ENCODE assay signal across 9 cellular contexts in the genomic region with DNA sequence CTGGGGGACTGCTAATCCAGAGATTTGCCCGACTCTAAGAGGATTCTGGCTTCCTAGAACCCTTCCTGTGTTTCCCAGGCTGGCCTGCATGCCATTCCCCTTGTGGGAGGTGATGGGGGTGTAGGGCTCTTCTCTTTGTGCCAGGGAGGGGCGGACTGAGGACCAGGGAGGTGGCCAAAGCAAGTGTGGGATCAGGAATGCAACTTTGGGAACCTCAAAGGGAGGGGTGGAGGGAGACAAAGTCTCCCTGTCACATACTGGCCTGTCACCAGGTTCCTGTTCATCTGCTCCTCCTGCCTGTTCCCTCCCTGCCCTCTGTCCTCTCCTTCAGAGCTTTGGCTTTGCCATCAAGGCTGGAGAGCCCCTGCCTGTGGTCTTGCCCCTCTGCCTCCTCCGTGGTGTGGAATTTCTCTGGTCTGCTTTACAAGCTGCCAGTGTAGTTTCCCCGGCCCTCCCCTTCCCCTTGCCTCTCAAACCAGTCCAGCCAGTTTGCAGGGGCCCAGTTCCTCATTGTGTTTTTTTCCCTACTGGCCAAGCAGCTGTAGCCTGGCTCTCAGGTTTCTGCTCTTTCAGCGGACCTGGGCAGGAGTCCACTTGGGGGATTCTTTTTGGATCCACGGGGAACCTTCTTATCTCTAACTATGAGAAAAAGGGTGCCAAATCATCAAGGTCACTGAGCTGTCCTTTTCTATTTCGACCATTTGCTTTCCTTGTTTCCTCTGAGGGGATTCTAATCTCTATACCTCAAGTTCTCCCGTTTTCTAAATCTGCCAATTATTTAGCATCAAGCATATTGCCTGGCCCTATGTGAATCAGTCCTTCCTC. TPM values are rescaled to one million over a fixed set of nuclear protein-coding genes. Genes with fewer than 3 reads are reported as not detected.
DNase-seq lines count a peak whose midpoint lies in the region; ATAC-seq and TF ChIP-seq lines count a peak whose summit lies in the region.
"Had no signal": no experiment of that assay in that cellular context is flagged by ENCODE, and none has a peak within 500 bp of the region (broad histone marks: within the 10 kb centered on the region; RNA-seq: fewer than 3 reads in every experiment).

No MANE protein-coding gene starts in this region.

- peak overlapping the region; percentile 34 for H3K4me3 Mint-ChIP-seq in activated CD4-positive, alpha-beta T cell treated with anti-CD3 and anti-CD28 coated beads, Interleukin-2, amount 10 ng/mL, durations not matched to agents 24 days and 14 days
- no peak overlapping the region for H3K4me3 Mint-ChIP-seq in activated CD4-positive, alpha-beta T cell treated with anti-CD3 and anti-CD28 coated beads, Interleukin-2, amount 10 ng/mL, durations not matched to agents 7 days and 5 days
- H3K4me3 Mint-ChIP-seq in T-helper 17 cell (peak overlapping the region; percentile 75), CD14-positive monocyte (peak overlapping the region in 1 of 2 donors; percentile 87)

- no peaks in the 10 kb centered on the region for H3K36me3 Mint-ChIP-seq in activated CD4-positive, alpha-beta T cell treated with anti-CD3 and anti-CD28 coated beads, Interleukin-2, amount 10 ng/mL, durations not matched to agents 24 days and 14 days (ENCODE audit: low read depth)
- H3K36me3 Mint-ChIP-seq in activated CD4-positive, alpha-beta T cell treated with anti-CD3 and anti-CD28 coated beads, Interleukin-2, amount 10 ng/mL, durations not matched to agents 7 days and 5 days (ENCODE audit: low read depth), result no peaks in the 10 kb centered on the region
- no peaks in the 10 kb centered on the region for H3K36me3 Mint-ChIP-seq in T-helper 17 cell (ENCODE audit: low read depth)
- H3K36me3 Mint-ChIP-seq in CD14-positive monocyte, result no peaks in the 10 kb centered on the region

- H3K27me3 Mint-ChIP-seq in activated CD4-positive, alpha-beta T cell treated with anti-CD3 and anti-CD28 coated beads, Interleukin-2, amount 10 ng/mL, durations not matched to agents 24 days and 14 days, result peaks cover 26% of the 10 kb centered on the region
- H3K27me3 Mint-ChIP-seq in activated CD4-positive, alpha-beta T cell treated with anti-CD3 and anti-CD28 coated beads, Interleukin-2, amount 10 ng/mL, durations not matched to agents 7 days and 5 days, result peaks cover 2% of the 10 kb centered on the region
- H3K27me3 Mint-ChIP-seq in T-helper 17 cell, result no peaks in the 10 kb centered on the region
- H3K27me3 Mint-ChIP-seq in CD14-positive monocyte (ENCODE audit: low read depth in 3 of 3), result peaks cover 40 to 50% (median 47%) of the 10 kb centered on the region in 3 donors

- TF ChIP-seq POLR2A in suprapubic skin (IDR thresholded peaks at IDR 0.05), result no peak

- intact Hi-C loops in activated CD4-positive, alpha-beta T cell treated with anti-CD3 and anti-CD28 coated beads, Interleukin-2, amount 10 ng/mL, durations not matched to agents 24 days and 14 days (cut with micrococcal nuclease), result no loop called here
- intact Hi-C loops in CD14-positive monocyte (cut with micrococcal nuclease), result no loop called here

- H3K27ac Mint-ChIP-seq in activated CD4-positive, alpha-beta T cell treated with anti-CD3 and anti-CD28 coated beads, Interleukin-2, amount 10 ng/mL, durations not matched to agents 24 days and 14 days, result no peak overlapping the region
- no peak overlapping the region for H3K27ac Mint-ChIP-seq in activated CD4-positive, alpha-beta T cell treated with anti-CD3 and anti-CD28 coated beads, Interleukin-2, amount 10 ng/mL, durations not matched to agents 7 days and 5 days
- H3K27ac Mint-ChIP-seq in T-helper 17 cell (peak overlapping the region; percentile 81), CD14-positive monocyte (no peak overlapping the region)

- ATAC-seq in T-helper 17 cell (no peak), HG02610 (IDR thresholded peaks at IDR 0.05; ENCODE audit: unreplicated experiment) (no peak)

- H3K4me3 ChIP-seq in suprapubic skin, result peak overlapping the region; percentile 77
- H3K4me3 ChIP-seq: MG63 had no signal

- POLR2A ChIA-PET in activated CD4-positive, alpha-beta T cell treated with anti-CD3 and anti-CD28 coated beads, Interleukin-2, amount 10 ng/mL, durations not matched to agents 7 days and 5 days (lab: Charles Lee), result no interaction called here

- H3K27me3 ChIP-seq in suprapubic skin, result no peaks in the 10 kb centered on the region

- no peaks in the 10 kb centered on the region for H3K36me3 ChIP-seq in suprapubic skin
- H3K36me3 ChIP-seq: MG63 had no signal

- CTCF ChIA-PET in activated CD4-positive, alpha-beta T cell treated with anti-CD3 and anti-CD28 coated beads, Interleukin-2, amount 10 ng/mL, durations not matched to agents 7 days and 5 days (lab: Charles Lee), result interaction anchor here (0.7 to 2.1 kb wide), 2 partner anchors 11 to 28 kb away, joined by 3 to 6 read pairs; no protein-coding TSS in a partner anchor

- H3K4me1 Mint-ChIP-seq in activated CD4-positive, alpha-beta T cell treated with anti-CD3 and anti-CD28 coated beads, Interleukin-2, amount 10 ng/mL, durations not matched to agents 24 days and 14 days, result peaks cover 25% of the 10 kb centered on the region
- H3K4me1 Mint-ChIP-seq in activated CD4-positive, alpha-beta T cell treated with anti-CD3 and anti-CD28 coated beads, Interleukin-2, amount 10 ng/mL, durations not matched to agents 7 days and 5 days, result peaks cover 29% of the 10 kb centered on the region
- H3K4me1 Mint-ChIP-seq in T-helper 17 cell (peaks cover 19% of the 10 kb centered on the region), CD14-positive monocyte (peaks cover 28% of the 10 kb centered on the region)

- H3K9me3 ChIP-seq in T-helper 17 cell (ENCODE audit: control insufficient read depth, low read length, poor library complexity, severe bottlenecking), result no peaks in the 10 kb centered on the region
- H3K9me3 ChIP-seq in suprapubic skin, result no peaks in the 10 kb centered on the region
- H3K9me3 ChIP-seq: MG63 had no signal

- TF ChIP-seq CTCF in suprapubic skin (IDR thresholded peaks at IDR 0.05) (no peak), CD14-positive monocyte (IDR thresholded peaks at IDR 0.05) (no peak)

- DNase-seq in activated CD4-positive, alpha-beta T cell treated with anti-CD3 and anti-CD28 coated beads, Interleukin-2, amount 10 ng/mL, durations not matched to agents 24 days and 14 days, result no peak
- DNase-seq in activated CD4-positive, alpha-beta T cell treated with anti-CD3 and anti-CD28 coated beads, Interleukin-2, amount 10 ng/mL, durations not matched to agents 7 days and 5 days, result no peak
- DNase-seq in T-helper 17 cell (no peak), islet precursor cell (peak; percentile 98), suprapubic skin (ENCODE audit: low spot score in 2 of 2) (no peak), CD14-positive monocyte (ENCODE audit: low spot score) (no peak)
- DNase-seq in activated CD4-positive, CD25-positive, alpha-beta regulatory T cell (lab: John Stamatoyannopoulos, UW), result no peak

- no peaks in the 10 kb centered on the region for H3K9me3 Mint-ChIP-seq in activated CD4-positive, alpha-beta T cell treated with anti-CD3 and anti-CD28 coated beads, Interleukin-2, amount 10 ng/mL, durations not matched to agents 24 days and 14 days
- no peaks in the 10 kb centered on the region for H3K9me3 Mint-ChIP-seq in activated CD4-positive, alpha-beta T cell treated with anti-CD3 and anti-CD28 coated beads, Interleukin-2, amount 10 ng/mL, durations not matched to agents 7 days and 5 days
- peaks cover 0 to 5% (median 2%) of the 10 kb centered on the region in 7 donors for H3K9me3 Mint-ChIP-seq in CD14-positive monocyte

- peak overlapping the region; percentile 72 for H3K27ac ChIP-seq in suprapubic skin

- TF ChIP-seq EP300 in suprapubic skin (IDR thresholded peaks at IDR 0.05), result no peak

- H3K4me1 ChIP-seq in suprapubic skin, result peaks cover 39% of the 10 kb centered on the region

- WGBS in suprapubic skin, result 36% methylated on average over 7 of the region's 8 CpGs

RNA-seq across cellular contexts. Expression of a gene that starts 1.8 kb away (rescaled TPM):
- total RNA-seq in activated CD4-positive, alpha-beta T cell treated with anti-CD3 and anti-CD28 coated beads, Interleukin-2, amount 10 ng/mL, durations not matched to agents 24 days and 14 days, result 0.07 and 0.28 TPM in 2 replicates
- total RNA-seq in activated CD4-positive, alpha-beta T cell treated with anti-CD3 and anti-CD28 coated beads, Interleukin-2, amount 10 ng/mL, durations not matched to agents 7 days and 5 days, result under 1 TPM; 0.17 to 0.30 TPM
- total RNA-seq in T-helper 17 cell (under 1 TPM; 0.60 to 0.75 TPM), suprapubic skin (10 to 100 TPM; 37.9 to 62.4 (median 41.7) TPM)
- polyA plus RNA-seq in CD14-positive monocyte, result not detected

RNA-seq across cellular contexts. Expression of a gene that starts 27.1 kb away (rescaled TPM):
- total RNA-seq in activated CD4-positive, alpha-beta T cell treated with anti-CD3 and anti-CD28 coated beads, Interleukin-2, amount 10 ng/mL, durations not matched to agents 24 days and 14 days, result 1.7 and 2.1 TPM in 2 replicates
- total RNA-seq in activated CD4-positive, alpha-beta T cell treated with anti-CD3 and anti-CD28 coated beads, Interleukin-2, amount 10 ng/mL, durations not matched to agents 7 days and 5 days, result 1 to 10 TPM; 1.9 to 2.2 TPM
- total RNA-seq in T-helper 17 cell (10 to 100 TPM; 11.4 to 18.2 TPM), suprapubic skin (100 to 1,000 TPM in 1 of 4 donors, 10 to 100 TPM in 3; 83.4 to 121 (median 91.5) TPM)
- 1 to 10 TPM; 1.5 to 1.7 TPM for polyA plus RNA-seq in CD14-positive monocyte

RNA-seq across cellular contexts. Expression of a gene that starts 53.7 kb away (rescaled TPM):
- total RNA-seq in activated CD4-positive, alpha-beta T cell treated with anti-CD3 and anti-CD28 coated beads, Interleukin-2, amount 10 ng/mL, durations not matched to agents 24 days and 14 days, result 82.6 and 86.5 TPM in 2 replicates
- 10 to 100 TPM; 82.8 to 85.5 TPM for total RNA-seq in activated CD4-positive, alpha-beta T cell treated with anti-CD3 and anti-CD28 coated beads, Interleukin-2, amount 10 ng/mL, durations not matched to agents 7 days and 5 days
- total RNA-seq in T-helper 17 cell (100 to 1,000 TPM in 1 of 2 donors, 10 to 100 TPM in 1; 94.9 to 105 TPM), suprapubic skin (10 to 100 TPM; 29.3 to 87.3 (median 57.3) TPM)
- 1 to 10 TPM in 1 of 2 donors, under 1 TPM in 1; 0.75 to 1.8 TPM for polyA plus RNA-seq in CD14-positive monocyte

Comparison
In these comparisons a context has a peak if more than half of its experiments do, and no peak if none do; other contexts are left out.
1. RNA of a gene that starts 1.8 kb away (total RNA-seq): 37.9 to 62.4 TPM in suprapubic skin; 0.60 to 0.75 TPM in T-helper 17 cell, 0.17 to 0.30 TPM in activated CD4-positive, alpha-beta T cell treated with anti-CD3 and anti-CD28 coated beads, Interleukin-2, amount 10 ng/mL, durations not matched to agents 7 days and 5 days and 0.07 to 0.28 TPM in activated CD4-positive, alpha-beta T cell treated with anti-CD3 and anti-CD28 coated beads, Interleukin-2, amount 10 ng/mL, durations not matched to agents 24 days and 14 days; every median in the first group is over 10 times any median in the second.
2. RNA of a gene that starts 27.1 kb away (total RNA-seq): 83.4 to 121 TPM in suprapubic skin; 11.4 to 18.2 TPM in T-helper 17 cell, 1.9 to 2.2 TPM in activated CD4-positive, alpha-beta T cell treated with anti-CD3 and anti-CD28 coated beads, Interleukin-2, amount 10 ng/mL, durations not matched to agents 7 days and 5 days and 1.7 to 2.1 TPM in activated CD4-positive, alpha-beta T cell treated with anti-CD3 and anti-CD28 coated beads, Interleukin-2, amount 10 ng/mL, durations not matched to agents 24 days and 14 days; every median in the first group is over 4 times any median in the second.